Comparison of ENCODE assay signal across 14 cellular contexts in genomic region chr9:109476781-109477268, GRCh38. TPM values are rescaled to one million over a fixed set of nuclear protein-coding genes. Genes with fewer than 3 reads are reported as not detected.
DNase-seq lines count a peak whose midpoint lies in the region; ATAC-seq and TF ChIP-seq lines count a peak whose summit lies in the region.
"Had no signal": no experiment of that assay in that cellular context is flagged by ENCODE, and none has a peak within 500 bp of the region (broad histone marks: within the 10 kb centered on the region; RNA-seq: fewer than 3 reads in every experiment).

No MANE protein-coding gene starts in this region.

- H3K4me1 Mint-ChIP-seq in Caco-2 (ENCODE audit: low read depth, unreplicated experiment): peaks cover 38% of the 10 kb centered on the region
- peaks cover 31% of the 10 kb centered on the region for H3K4me1 Mint-ChIP-seq in nephron

- POLR2A ChIA-PET in Caco-2 (lab: Charles Lee): interaction anchor here (0.6 to 1.5 kb wide), 2 partner anchors 19 to 21 kb away, joined by 3 to 6 read pairs; partner anchors contain the start of gene PTPN3

- no peak for ATAC-seq in GM21786 (IDR thresholded peaks at IDR 0.05; ENCODE audit: unreplicated experiment)

- in situ Hi-C loops in G401 (cut with HindIII; ENCODE audit: low sequenced_read_pairs): no loop called here

- CTCF ChIA-PET in Caco-2 (lab: Charles Lee): interaction anchor here (1.0 to 1.3 kb wide), 3 partner anchors 7 to 36 kb away, joined by 3 to 7 read pairs (median 4); no protein-coding TSS in a partner anchor

- no peaks in the 10 kb centered on the region for H3K9me3 Mint-ChIP-seq in Caco-2 (ENCODE audit: unreplicated experiment)
- no peaks in the 10 kb centered on the region for H3K9me3 Mint-ChIP-seq in nephron

- H3K27ac ChIP-seq in SJCRH30: no peak overlapping the region
- H3K27ac ChIP-seq: KMS-11 had no signal

- H3K4me1 ChIP-seq in Caco-2: peaks cover 36% of the 10 kb centered on the region
- H3K4me1 ChIP-seq in SJCRH30: peaks cover 17% of the 10 kb centered on the region; the same call in 1 of the 2 replicates

- intact Hi-C loops in Caco-2 (cut with micrococcal nuclease; ENCODE audit: unreplicated experiment): loop anchor here (1.0 to 2.0 kb wide), 4 partner anchors 22 to 43 kb away; no protein-coding TSS in a partner anchor

- no peaks in the 10 kb centered on the region for H3K9me3 ChIP-seq in Caco-2
- no peaks in the 10 kb centered on the region for H3K9me3 ChIP-seq in SJCRH30 (replicated peaks)

- no peak for DNase-seq in Caco-2
- peak; percentile 41 for DNase-seq in NCI-H345 (lab: John Stamatoyannopoulos, UW)
- DNase-seq in epithelial cell of esophagus (ENCODE audit: low read depth): peak; percentile 72
- DNase-seq in NCI-H526 (lab: John Stamatoyannopoulos, UW): no peak
- DNase-seq in SJCRH30: no peak
- no peak for DNase-seq in G401 (ENCODE audit: low spot score)
- DNase-seq: activated naive CD4-positive, alpha-beta T cell treated with anti-CD3 and anti-CD28 coated beads, Interleukin-2, amount 50 U/mL, for 16 hours; NCI-H1930; occipital lobe; OCI-M1; stimulated activated CD8-positive, alpha-beta memory T cell treated with anti-CD3 and anti-CD28 coated beads, Interleukin-4, amount 100 ng/mL, for 48 hours had no signal

- TF ChIP-seq CTCF in Caco-2 (IDR thresholded peaks at IDR 0.05; ENCODE audit: insufficient read depth in 1 of 2, low read depth in 1 of 2, low read length in 1 of 2, severe bottlenecking in 1 of 2, unreplicated experiment in 1 of 2) (no peak), epithelial cell of esophagus (IDR thresholded peaks at IDR 0.05; ENCODE audit: insufficient read depth, low read depth, low read length, missing control alignments) (no peak), nephron (IDR thresholded peaks at IDR 0.05; ENCODE audit: unreplicated experiment in 3 of 3) (no peak)

- H3K36me3 ChIP-seq in Caco-2 (ENCODE audit: control insufficient read depth, insufficient read depth, low read length) (no peaks in the 10 kb centered on the region), SJCRH30 (no peaks in the 10 kb centered on the region)

- H3K4me3 ChIP-seq in Caco-2 (ENCODE audit: low read depth, low read length) (no peak overlapping the region; the same call in 1 of the 2 replicates), epithelial cell of esophagus (ENCODE audit: low read length) (no peak overlapping the region), SJCRH30 (no peak overlapping the region)

- H3K27me3 Mint-ChIP-seq in Caco-2 (ENCODE audit: insufficient read depth, unreplicated experiment): no peaks in the 10 kb centered on the region
- H3K27me3 Mint-ChIP-seq in nephron (ENCODE audit: low read depth): peaks cover 5% of the 10 kb centered on the region

- peak overlapping the region; percentile 59 for H3K4me3 Mint-ChIP-seq in Caco-2 (ENCODE audit: unreplicated experiment)
- H3K4me3 Mint-ChIP-seq in nephron: no peak overlapping the region

- H3K27me3 ChIP-seq in Caco-2 (replicated peaks; ENCODE audit: control insufficient read depth, insufficient read depth, low read length) (no peaks in the 10 kb centered on the region), SJCRH30 (0 out of 2 replicates have a peak, but pooled peaks cover 2% of the 10 kb centered on the region)

- TSS peak; percentile 85 for BruUV-seq in Caco-2 (replicated peaks; lab: Mats Ljungman, UMichigan)

- H3K27ac Mint-ChIP-seq in Caco-2 (ENCODE audit: unreplicated experiment) (peak overlapping the region; percentile 96), nephron (peak overlapping the region; percentile 63 to 92 (median 85))

- no peaks in the 10 kb centered on the region for H3K36me3 Mint-ChIP-seq in Caco-2 (ENCODE audit: insufficient read depth, unreplicated experiment)
- H3K36me3 Mint-ChIP-seq in nephron (ENCODE audit: low read depth): no peaks in the 10 kb centered on the region

RNA-seq across cellular contexts. Expression of gene PTPN3, which starts 21.3 kb away (rescaled TPM):
- 12.1 and 12.4 TPM in 2 replicates for total RNA-seq in Caco-2 (2022)
- 6.3 and 8.1 TPM in 2 replicates for total RNA-seq in SJCRH30 (2014; rRNA removed; shearing (Covaris generic))
- total RNA-seq in G401 (2014; rRNA removed; shearing (Covaris generic)): 0.20 and 0.37 TPM in 2 replicates

Comparison
In these comparisons a context has a peak if more than half of its experiments do, and no peak if none do; other contexts are left out.
1. DNase-seq: peak in NCI-H345 (single experiment) and epithelial cell of esophagus (single experiment); none in Caco-2 (0 of 2), NCI-H526 (0 of 2), SJCRH30 (0 of 2) and G401 (single experiment).